Comparison of ENCODE assay signal across 8 cellular contexts in genomic region chr2:26184555-26185303, GRCh38. TPM values are rescaled to one million over a fixed set of nuclear protein-coding genes. Genes with fewer than 3 reads are reported as not detected.
DNase-seq lines count a peak whose midpoint lies in the region; ATAC-seq and TF ChIP-seq lines count a peak whose summit lies in the region.

No MANE protein-coding gene starts in this region.

- H3K36me3 ChIP-seq in SK-N-SH (replicated peaks in 1 of 2; ENCODE audit: control insufficient read depth in 1 of 2, insufficient read depth in 2 of 2, low read length in 1 of 2): no peaks in the 10 kb centered on the region
- no peaks in the 10 kb centered on the region for H3K36me3 ChIP-seq in body of pancreas (replicated peaks in 1 of 2; ENCODE audit: insufficient read depth in 1 of 2, low read depth in 2 of 2)

- TF ChIP-seq CTCF in SK-N-SH (IDR thresholded peaks at IDR 0.05): no peak
- TF ChIP-seq CTCF in body of pancreas (IDR thresholded peaks at IDR 0.05): peak; percentile 20 to 94 (median 50)

- no peak for TF ChIP-seq RAD21 in SK-N-SH (IDR thresholded peaks at IDR 0.05; ENCODE audit: low read length)

- H3K27ac ChIP-seq in SK-N-SH (ENCODE audit: low read depth in 2 of 2, low read length in 1 of 2) (no peak overlapping the region), body of pancreas (peak overlapping the region in 1 of 4 donors; percentile 22)

- peak; percentile 35 for DNase-seq in SK-N-SH
- peak; percentile 85 for DNase-seq in T-helper 2 cell treated with Interferon-gamma antibody and Interleukin-4, amounts not matched to agents 5 μg/mL and 100 μg/mL, for 36 hours (ENCODE audit: low spot score)
- peak; percentile 86 to 89 (median 86) for DNase-seq in body of pancreas
- peak; percentile 90 for DNase-seq in islet precursor cell
- DNase-seq in stimulated activated CD4-positive, alpha-beta T cell treated with anti-CD3 and anti-CD28 coated beads, Interleukin-1b, Interleukin-23, amount 100 ng/mL, for 1 hour (ENCODE audit: low read depth in 2 of 2): peak; percentile 68 to 69
- no peak for DNase-seq in NCI-H526 treated with DMSO at 0.1 percent for 48 hours (lab: John Stamatoyannopoulos, UW)

- TF ChIP-seq POLR2A in body of pancreas (IDR thresholded peaks at IDR 0.05): peak in 2 of 3 donors; percentile 28 to 34

- TF ChIP-seq EP300 in SK-N-SH (IDR thresholded peaks at IDR 0.05; ENCODE audit: borderline replicate concordance in 1 of 2, low read depth in 1 of 2, low read length in 1 of 2): no peak

- H3K9me3 ChIP-seq in SK-N-SH (no peaks in the 10 kb centered on the region), body of pancreas (no peaks in the 10 kb centered on the region)

- peaks cover 8% of the 10 kb centered on the region for H3K4me1 Mint-ChIP-seq in T-helper 2 cell treated with Interferon-gamma antibody and Interleukin-4, amounts not matched to agents 5 μg/mL and 100 μg/mL, for 36 hours (ENCODE audit: low read depth)

- H3K9ac ChIP-seq in SK-N-SH: no peak overlapping the region

- peak overlapping the region; percentile 79 for H3K4me3 Mint-ChIP-seq in T-helper 2 cell treated with Interferon-gamma antibody and Interleukin-4, amounts not matched to agents 5 μg/mL and 100 μg/mL, for 36 hours

- H3K27me3 ChIP-seq in SK-N-SH (ENCODE audit: insufficient read depth) (no peaks in the 10 kb centered on the region), body of pancreas (no peaks in the 10 kb centered on the region)

- H3K4me1 ChIP-seq in SK-N-SH (ENCODE audit: control insufficient read depth in 1 of 2, insufficient read depth in 2 of 2, low read depth in 1 of 2, low read length in 1 of 2) (no peaks in the 10 kb centered on the region; a peak in 1 of 4 replicates), body of pancreas (peaks cover 13% of the 10 kb centered on the region)

- CTCF ChIA-PET in SK-N-SH (lab: Yijun Ruan, JAX): no interaction called here

- no peaks in the 10 kb centered on the region for H3K36me3 Mint-ChIP-seq in T-helper 2 cell treated with Interferon-gamma antibody and Interleukin-4, amounts not matched to agents 5 μg/mL and 100 μg/mL, for 36 hours (ENCODE audit: low read depth)

- no peak overlapping the region for H3K4me2 ChIP-seq in SK-N-SH

- H3K27ac Mint-ChIP-seq in T-helper 2 cell treated with Interferon-gamma antibody and Interleukin-4, amounts not matched to agents 5 μg/mL and 100 μg/mL, for 36 hours: peak overlapping the region; percentile 53

- POLR2A ChIA-PET in SK-N-SH (lab: Yijun Ruan, JAX): interaction anchor here (0.6 kb wide), 1 partner anchor 9 kb away, joined by 3 read pairs; no protein-coding TSS in a partner anchor

- WGBS in SK-N-SH (ENCODE audit: low lambda C conversion rate): 87% methylated on average over 113 of the region's 114 CpGs
- 1% methylated on average over 109 of the region's 114 CpGs; no CpG with 5 or more reads in 1 of the 2 donors for WGBS in body of pancreas, 2 donors

- H3K27me3 Mint-ChIP-seq in T-helper 2 cell treated with Interferon-gamma antibody and Interleukin-4, amounts not matched to agents 5 μg/mL and 100 μg/mL, for 36 hours (ENCODE audit: low read depth): peaks cover 19% of the 10 kb centered on the region

- H4K20me1 ChIP-seq in SK-N-SH (ENCODE audit: insufficient read depth): no peaks in the 10 kb centered on the region

- no peak for ATAC-seq in SK-N-SH treated with all-trans-retinoic acid at 6 μM for 48 hours
- peak; percentile 70 for ATAC-seq in HG03439 (IDR thresholded peaks at IDR 0.05; ENCODE audit: unreplicated experiment)
- ATAC-seq in body of pancreas: peak; percentile 94

- H3K4me3 ChIP-seq in SK-N-SH (ENCODE audit: low read depth in 2 of 2, low read length in 1 of 2): no peak overlapping the region; a peak in 1 of 4 replicates
- H3K4me3 ChIP-seq in body of pancreas: peak overlapping the region; percentile 8 to 29

- H3K9me2 ChIP-seq in SK-N-SH: no peaks in the 10 kb centered on the region

- H2AFZ ChIP-seq in SK-N-SH (ENCODE audit: low read depth): no peak overlapping the region

- H3F3A ChIP-seq in SK-N-SH (replicated peaks; ENCODE audit: insufficient read depth): no peaks in the 10 kb centered on the region

- no peaks in the 10 kb centered on the region for H3K9me3 Mint-ChIP-seq in T-helper 2 cell treated with Interferon-gamma antibody and Interleukin-4, amounts not matched to agents 5 μg/mL and 100 μg/mL, for 36 hours

- intact Hi-C loops in body of pancreas (cut with DNase I): no loop called here

- no peaks in the 10 kb centered on the region for H3K79me2 ChIP-seq in SK-N-SH (ENCODE audit: insufficient read depth)

TF ChIP-seq in SK-N-SH, 30 proteins besides CTCF, POLR2A, EP300 and RAD21 (continues in another document):
- no peak for TF ChIP-seq JUND (IDR thresholded peaks at IDR 0.05)
- no peak for TF ChIP-seq SMC3 (IDR thresholded peaks at IDR 0.05; ENCODE audit: low read depth, low read length)
- TF ChIP-seq MAX (IDR thresholded peaks at IDR 0.05; ENCODE audit: low read depth): no peak
- TF ChIP-seq SIN3A (IDR thresholded peaks at IDR 0.05; ENCODE audit: borderline replicate concordance, low read depth, low read length): no peak
- TF ChIP-seq FOXJ3 (CRISPR knock-in tag; IDR thresholded peaks at IDR 0.05): no peak
- no peak for TF ChIP-seq YY1 (IDR thresholded peaks at IDR 0.05; ENCODE audit: low read depth)
- no peak for TF ChIP-seq RFX5 (IDR thresholded peaks at IDR 0.05; ENCODE audit: low read length)
- no peak for TF ChIP-seq RCOR1 (IDR thresholded peaks at IDR 0.05; ENCODE audit: low read length)

TF ChIP-seq in SK-N-SH treated with all-trans-retinoic acid at 6 μM for 48 hours, 23 proteins besides CTCF, POLR2A, EP300 and RAD21 (continues in another document):
- TF ChIP-seq PATZ1 (CRISPR knock-in tag; IDR thresholded peaks at IDR 0.05; ENCODE audit: borderline replicate concordance) (no peak), ZFP30 (CRISPR knock-in tag; IDR thresholded peaks at IDR 0.05) (no peak), BACH2 (CRISPR knock-in tag; IDR thresholded peaks at IDR 0.05; ENCODE audit: borderline replicate concordance) (no peak), POU6F1 (CRISPR knock-in tag; IDR thresholded peaks at IDR 0.05; ENCODE audit: borderline replicate concordance, low read depth) (no peak), CSRNP3 (CRISPR knock-in tag; IDR thresholded peaks at IDR 0.05) (no peak), CREB5 (CRISPR knock-in tag; IDR thresholded peaks at IDR 0.05; ENCODE audit: low read depth) (no peak), ZFP3 (CRISPR knock-in tag; IDR thresholded peaks at IDR 0.05) (no peak)

RNA-seq across cellular contexts. Expression of gene GAREM2, which starts 11.8 kb away (rescaled TPM):
- 1.5 and 3.7 TPM in 2 replicates for polyA plus RNA-seq in SK-N-SH (2012; rRNA removed)
- 0.55 and 1.1 TPM in 2 replicates for polyA plus RNA-seq in SK-N-SH (2012; cell fraction: cytosol; rRNA removed)
- 3.1 and 3.6 TPM in 2 replicates for polyA plus RNA-seq in SK-N-SH (2012; cell fraction: nucleus; rRNA removed)
- total RNA-seq in body of pancreas: 1 to 10 TPM; 1.6 TPM

RNA-seq across cellular contexts. Expression of gene HADHA, which starts 59.7 kb away (rescaled TPM):
- 64.3 and 69.9 TPM in 2 replicates for polyA plus RNA-seq in SK-N-SH (2012; rRNA removed)
- polyA plus RNA-seq in SK-N-SH (2012; cell fraction: cytosol; rRNA removed): 70.6 and 71.0 TPM in 2 replicates
- polyA plus RNA-seq in SK-N-SH (2012; cell fraction: nucleus; rRNA removed): 57.8 and 66.5 TPM in 2 replicates
- 100 to 1,000 TPM in 1 of 2 donors, 10 to 100 TPM in 1; 98.3 to 110 TPM for total RNA-seq in body of pancreas

Comparison
In these comparisons a context has a peak if more than half of its experiments do, and no peak if none do; other contexts are left out.
1. H3K4me3 ChIP-seq: peak in body of pancreas (2 of 2); none in SK-N-SH (0 of 2).